8 cellular contexts compared by ENCODE assay signal in genomic region chr14:61860294-61860918, GRCh38. TPM values are rescaled to one million over a fixed set of nuclear protein-coding genes. Genes with fewer than 3 reads are reported as not detected.
DNase-seq lines count a peak whose midpoint lies in the region; ATAC-seq, FAIRE-seq and TF ChIP-seq lines count a peak whose summit lies in the region.

No MANE protein-coding gene starts in this region.

- FAIRE-seq in GM12891 (lab: Jason Lieb, UNC), result peak; percentile 82

- H3K4me1 ChIP-seq in colonic mucosa (no peaks in the 10 kb centered on the region), mucosa of descending colon (ENCODE audit: low read depth) (no peaks in the 10 kb centered on the region), thoracic aorta (ENCODE audit: control insufficient read depth in 1 of 2, low read depth in 2 of 2) (no peaks in the 10 kb centered on the region)

- intact Hi-C loops in colonic mucosa (cut with DNase I) (no loop called here), mucosa of descending colon (cut with DNase I, micrococcal nuclease) (no loop called here)

- DNase-seq in A172 (ENCODE audit: low spot score), result peak; percentile 32
- peak; percentile 59 for DNase-seq in GM12891 (ENCODE audit: insufficient read length, low spot score)
- DNase-seq in NCI-H1092 (lab: John Stamatoyannopoulos, UW), result peak; percentile 3
- DNase-seq in activated CD4-positive, CD25-positive, alpha-beta regulatory T cell treated with anti-CD3 and anti-CD28 coated beads, Interleukin-2, amount 50 U/mL, for 72 hours, result peak; percentile 65
- peak; percentile 40 for DNase-seq in colonic mucosa
- peak in 2 of 3 donors; percentile 53 to 69 for DNase-seq in mucosa of descending colon
- no peak for DNase-seq in thoracic aorta (ENCODE audit: low spot score)

- H3K27me3 ChIP-seq in colonic mucosa (no peaks in the 10 kb centered on the region), thoracic aorta (replicated peaks; ENCODE audit: insufficient read depth) (no peaks in the 10 kb centered on the region)

- ATAC-seq in HG02642 (IDR thresholded peaks at IDR 0.05; ENCODE audit: poor library complexity, unreplicated experiment) (peak; percentile 98), mucosa of descending colon (peak; percentile 81), thoracic aorta (ENCODE audit: insufficient number of reproducible peaks, low FRiP score, low read depth) (no peak)

- no peak overlapping the region for H3K27ac ChIP-seq in colonic mucosa
- H3K27ac ChIP-seq in thoracic aorta, result no peak overlapping the region

- no peak overlapping the region for H3K9ac ChIP-seq in colonic mucosa (ENCODE audit: low read depth in 2 of 2, low read length in 2 of 2)

- TF ChIP-seq CTCF in colonic mucosa (IDR thresholded peaks at IDR 0.05) (peak; percentile 71), mucosa of descending colon (IDR thresholded peaks at IDR 0.05) (peak; percentile 72), thoracic aorta (IDR thresholded peaks at IDR 0.05) (peak; percentile 53)

- H3K4me3 ChIP-seq in colonic mucosa (no peak overlapping the region), mucosa of descending colon (no peak overlapping the region), thoracic aorta (no peak overlapping the region)

- TF ChIP-seq POLR2A in GM12891 (IDR thresholded peaks at IDR 0.05; ENCODE audit: low read depth, low read length), result no peak

- H3K9me3 ChIP-seq in colonic mucosa, result no peaks in the 10 kb centered on the region
- no peaks in the 10 kb centered on the region for H3K9me3 ChIP-seq in mucosa of descending colon
- no peaks in the 10 kb centered on the region for H3K9me3 ChIP-seq in thoracic aorta

- no peaks in the 10 kb centered on the region for H3K36me3 ChIP-seq in colonic mucosa
- no peaks in the 10 kb centered on the region for H3K36me3 ChIP-seq in mucosa of descending colon (ENCODE audit: low read depth)
- no peaks in the 10 kb centered on the region for H3K36me3 ChIP-seq in thoracic aorta

TF ChIP-seq in GM12891, 5 proteins besides CTCF, POLR2A, EP300 and RAD21:
- TF ChIP-seq SPI1 (IDR thresholded peaks at IDR 0.05; ENCODE audit: low read depth, low read length), result no peak
- TF ChIP-seq POLR2AphosphoS5 (IDR thresholded peaks at IDR 0.05; ENCODE audit: low read depth, low read length), result no peak
- TF ChIP-seq PAX5 (IDR thresholded peaks at IDR 0.05; ENCODE audit: insufficient read depth, low read length, severe bottlenecking), result no peak
- TF ChIP-seq TAF1 (IDR thresholded peaks at IDR 0.05; ENCODE audit: low read depth, low read length), result no peak

RNA-seq across cellular contexts. Expression of gene SYT16, which starts 47.9 kb away (rescaled TPM):
- total RNA-seq in A172 (2014; rRNA removed; shearing (Covaris generic)), result 0.02 TPM in 1 of 2 replicates, not detected in the other
- 0.05 TPM for polyA plus RNA-seq in GM12891 (2012; ENCODE audit: low read depth, missing spikeins)
- total RNA-seq in colonic mucosa (under 1 TPM in 1 of 2 donors, not detected in 1; 0.07 TPM), mucosa of descending colon (under 1 TPM in 1 of 3 donors, not detected in 2; 0.09 TPM), thoracic aorta (not detected)
